18 cellular contexts compared by ENCODE assay signal in genomic region chr2:205056066-205056678, GRCh38.
A peak's percentile ranks its signal among the peaks of the same experiment; 100 is the strongest.
DNase-seq lines count a peak whose midpoint lies in the region; FAIRE-seq and TF ChIP-seq lines count a peak whose summit lies in the region.
"Had no signal": no experiment of that assay in that cellular context is flagged by ENCODE, and none has a peak within 500 bp of the region (broad histone marks: within the 10 kb centered on the region; RNA-seq: fewer than 3 reads in every experiment).

No MANE protein-coding gene starts in this region.

- no peak for TF ChIP-seq POLR2A in GM12892 (IDR thresholded peaks at IDR 0.05; ENCODE audit: low read depth, low read length)

- POLR2A ChIA-PET in SK-N-SH (lab: Yijun Ruan, JAX): interaction anchor here (0.5 kb wide), 1 partner anchor 23 kb away, joined by 3 read pairs; no protein-coding TSS in a partner anchor

- peak overlapping the region; percentile 38 for H2AFZ ChIP-seq in SK-N-SH (ENCODE audit: low read depth)
- H2AFZ ChIP-seq in fibroblast of lung (ENCODE audit: low read length): peak overlapping the region; percentile 13

- H3K36me3 ChIP-seq in SK-N-SH (replicated peaks in 1 of 2; ENCODE audit: control insufficient read depth in 1 of 2, insufficient read depth in 2 of 2, low read length in 1 of 2): no peaks in the 10 kb centered on the region
- no peaks in the 10 kb centered on the region for H3K36me3 ChIP-seq in fibroblast of lung (ENCODE audit: control insufficient read depth, insufficient read depth, low read length)
- no peaks in the 10 kb centered on the region for H3K36me3 ChIP-seq in stomach smooth muscle (ENCODE audit: control insufficient read depth in 2 of 2, insufficient read depth in 2 of 2, low read length in 2 of 2)
- H3K36me3 ChIP-seq: gastroesophageal sphincter, stomach had no signal

- peak overlapping the region; percentile 45 for H3K4me3 Mint-ChIP-seq in activated naive CD4-positive, alpha-beta T cell treated with anti-CD3 and anti-CD28 coated beads, Interleukin-2, amount 50 U/mL, for 24 hours
- H3K4me3 Mint-ChIP-seq: activated naive CD8-positive, alpha-beta T cell treated with anti-CD3 and anti-CD28 coated beads for 36 hours; B cell had no signal

- H3K4me1 Mint-ChIP-seq in activated naive CD4-positive, alpha-beta T cell treated with anti-CD3 and anti-CD28 coated beads, Interleukin-2, amount 50 U/mL, for 24 hours: peaks cover 41% of the 10 kb centered on the region
- H3K4me1 Mint-ChIP-seq: B cell had no signal

- peaks cover 5% of the 10 kb centered on the region for H3F3A ChIP-seq in SK-N-SH (replicated peaks; ENCODE audit: insufficient read depth)

- H3K9me3 Mint-ChIP-seq in activated naive CD4-positive, alpha-beta T cell treated with anti-CD3 and anti-CD28 coated beads, Interleukin-2, amount 50 U/mL, for 24 hours: peaks cover 7% of the 10 kb centered on the region

- H4K20me1 ChIP-seq in SK-N-SH (ENCODE audit: insufficient read depth): no peaks in the 10 kb centered on the region
- no peaks in the 10 kb centered on the region for H4K20me1 ChIP-seq in fibroblast of lung (ENCODE audit: control insufficient read depth, extremely low read depth, insufficient read depth, low read length)

- TF ChIP-seq CTCF in SK-N-SH (IDR thresholded peaks at IDR 0.05): no peak
- no peak for TF ChIP-seq CTCF in fibroblast of lung (conservative IDR thresholded peaks at IDR 0.05 in 1 of 2, IDR thresholded peaks at IDR 0.05 in 1 of 2; ENCODE audit: low read depth in 1 of 2, low read length in 2 of 2)

- DNase-seq in activated naive CD4-positive, alpha-beta T cell (lab: John Stamatoyannopoulos, UW): no peak
- DNase-seq in SK-N-SH (no peak), fibroblast of lung (ENCODE audit: low read depth in 2 of 2) (peak in 1 of 2 donors; percentile 23), NCI-H2029 treated with DMSO at 0.1 percent for 48 hours (lab: John Stamatoyannopoulos, UW) (no peak), GM12892 (ENCODE audit: insufficient read length) (no peak)
- DNase-seq in stimulated activated naive CD4-positive, alpha-beta T cell treated with Interleukin-2 at 50 U/mL for 16 hours (lab: John Stamatoyannopoulos, UW): no peak
- DNase-seq: activated naive CD8-positive, alpha-beta T cell treated with anti-CD3 and anti-CD28 coated beads for 36 hours; DMS53; effector CD8-positive, alpha-beta T cell; NCI-H1694; NCI-H510A; SHP77 treated with DMSO at 0.1 percent for 48 hours; stomach had no signal

- H3K27ac Mint-ChIP-seq in activated naive CD4-positive, alpha-beta T cell treated with anti-CD3 and anti-CD28 coated beads, Interleukin-2, amount 50 U/mL, for 24 hours: no peak overlapping the region
- H3K27ac Mint-ChIP-seq: activated naive CD8-positive, alpha-beta T cell treated with anti-CD3 and anti-CD28 coated beads for 36 hours; B cell; progenitor cell of endocrine pancreas had no signal

- H3K4me1 ChIP-seq in SK-N-SH (ENCODE audit: control insufficient read depth in 1 of 2, insufficient read depth in 2 of 2, low read depth in 1 of 2, low read length in 1 of 2) (peaks cover 0 to 16% of the 10 kb centered on the region in 2 experiments; a peak in 2 of 4 replicates), fibroblast of lung (ENCODE audit: control insufficient read depth, extremely low read depth, insufficient read depth, low read length) (no peaks in the 10 kb centered on the region), stomach smooth muscle (ENCODE audit: control insufficient read depth, insufficient read depth, low read length) (no peaks in the 10 kb centered on the region)

- H3K27me3 ChIP-seq in SK-N-SH (ENCODE audit: insufficient read depth): no peaks in the 10 kb centered on the region
- H3K27me3 ChIP-seq in fibroblast of lung (ENCODE audit: control insufficient read depth, insufficient read depth, low read length): no peaks in the 10 kb centered on the region
- no peaks in the 10 kb centered on the region for H3K27me3 ChIP-seq in stomach smooth muscle (ENCODE audit: control insufficient read depth in 1 of 2, insufficient read depth in 2 of 2, low read length in 2 of 2)
- H3K27me3 ChIP-seq: gastroesophageal sphincter, stomach had no signal

- H3K4me3 ChIP-seq in SK-N-SH (ENCODE audit: low read depth in 2 of 2, low read length in 1 of 2): peak overlapping the region; percentile 7 to 34
- peak overlapping the region; percentile 28 to 63 (median 44) for H3K4me3 ChIP-seq in fibroblast of lung (replicated peaks in 1 of 4; ENCODE audit: control extremely low read depth in 1 of 4, insufficient read depth in 1 of 4, low read depth in 3 of 4, low read length in 4 of 4)
- H3K4me3 ChIP-seq in stomach smooth muscle (ENCODE audit: low read length in 2 of 2): peak overlapping the region; percentile 21 to 60
- H3K4me3 ChIP-seq: gastroesophageal sphincter, stomach had no signal

- TF ChIP-seq EP300 in SK-N-SH (IDR thresholded peaks at IDR 0.05; ENCODE audit: borderline replicate concordance in 1 of 2, low read depth in 1 of 2, low read length in 1 of 2): peak in 1 of 2 experiments; percentile 66; a peak in 1 of 4 replicates

- TF ChIP-seq RAD21 in SK-N-SH (IDR thresholded peaks at IDR 0.05; ENCODE audit: low read length): peak; percentile 27

- H3K4me2 ChIP-seq in SK-N-SH: peak overlapping the region; percentile 63
- peak overlapping the region; percentile 86 for H3K4me2 ChIP-seq in fibroblast of lung (ENCODE audit: extremely low read depth, insufficient read depth, low read length)

- H3K9me3 ChIP-seq in SK-N-SH: no peaks in the 10 kb centered on the region
- no peaks in the 10 kb centered on the region for H3K9me3 ChIP-seq in fibroblast of lung (ENCODE audit: control insufficient read depth, insufficient read depth, low read depth, low read length)
- no peaks in the 10 kb centered on the region for H3K9me3 ChIP-seq in stomach smooth muscle (ENCODE audit: control insufficient read depth in 2 of 2, low read length in 2 of 2)
- H3K9me3 ChIP-seq: gastroesophageal sphincter had no signal

- FAIRE-seq in GM12892 (lab: Jason Lieb, UNC): no peak

- no peaks in the 10 kb centered on the region for H3K79me2 ChIP-seq in SK-N-SH (ENCODE audit: insufficient read depth)
- no peaks in the 10 kb centered on the region for H3K79me2 ChIP-seq in fibroblast of lung (ENCODE audit: control insufficient read depth, insufficient read depth, low read length)

- H3K27ac ChIP-seq in SK-N-SH (ENCODE audit: low read depth in 2 of 2, low read length in 1 of 2): peak overlapping the region; percentile 36 to 89; a peak in 3 of 4 replicates
- peak overlapping the region; percentile 46 for H3K27ac ChIP-seq in fibroblast of lung (ENCODE audit: insufficient read depth, low read length)
- H3K27ac ChIP-seq in stomach smooth muscle (ENCODE audit: low read length): no peak overlapping the region
- H3K27ac ChIP-seq: gastroesophageal sphincter, stomach had no signal

- H3K9ac ChIP-seq in SK-N-SH (peak overlapping the region; percentile 36; the same call in 1 of the 2 replicates), fibroblast of lung (ENCODE audit: insufficient read depth, low read length) (no peak overlapping the region), stomach smooth muscle (ENCODE audit: low read length in 2 of 2) (no peak overlapping the region)

- CTCF ChIA-PET in SK-N-SH (lab: Yijun Ruan, JAX): interaction anchor here (1.2 to 1.6 kb wide), 3 partner anchors 137 to 870 kb away, joined by 3 to 6 read pairs (median 5); no protein-coding TSS in a partner anchor

- 10% methylated on average over 7 of the region's 7 CpGs for WGBS in SK-N-SH (ENCODE audit: low lambda C conversion rate)

- H3K9me2 ChIP-seq in SK-N-SH: no peaks in the 10 kb centered on the region

- H3K36me3 Mint-ChIP-seq in activated naive CD4-positive, alpha-beta T cell treated with anti-CD3 and anti-CD28 coated beads, Interleukin-2, amount 50 U/mL, for 24 hours: peaks cover 1% of the 10 kb centered on the region

- H3K27me3 Mint-ChIP-seq in activated naive CD4-positive, alpha-beta T cell treated with anti-CD3 and anti-CD28 coated beads, Interleukin-2, amount 50 U/mL, for 24 hours: no peaks in the 10 kb centered on the region
- H3K27me3 Mint-ChIP-seq: activated naive CD8-positive, alpha-beta T cell treated with anti-CD3 and anti-CD28 coated beads for 36 hours; B cell; progenitor cell of endocrine pancreas had no signal

TF ChIP-seq in SK-N-SH, 30 proteins besides CTCF, POLR2A, EP300 and RAD21:
- peak; percentile 11 for TF ChIP-seq CHD2 (IDR thresholded peaks at IDR 0.05; ENCODE audit: low read length, partially characterized antibody)
- TF ChIP-seq RXRA (IDR thresholded peaks at IDR 0.05; ENCODE audit: borderline replicate concordance, low read depth): no peak
- peak; percentile 21; the same call in 1 of the 2 replicates for TF ChIP-seq GATA2 (CRISPR knock-in tag; IDR thresholded peaks at IDR 0.05)
- no peak for TF ChIP-seq REST (IDR thresholded peaks at IDR 0.05; ENCODE audit: low read depth, low read length)
- TF ChIP-seq TCF12 (IDR thresholded peaks at IDR 0.05): peak; percentile 20; the same call in 1 of the 2 replicates
- 0 out of 2 replicates have a peak, but pooled peaks have one; percentile 9 for TF ChIP-seq RCOR1 (IDR thresholded peaks at IDR 0.05; ENCODE audit: low read length)
- peak; percentile 73; the same call in 1 of the 2 replicates for TF ChIP-seq MXI1 (IDR thresholded peaks at IDR 0.05; ENCODE audit: low read depth, low read length)
